In genomic region chr1:163130250-163130856, GRCh38 we compare ENCODE assay signal across 20 cellular contexts.
DNase-seq lines count a peak whose midpoint lies in the region; ATAC-seq and TF ChIP-seq lines count a peak whose summit lies in the region.
"Had no signal": no experiment of that assay in that cellular context is flagged by ENCODE, and none has a peak within 500 bp of the region (broad histone marks: within the 10 kb centered on the region; RNA-seq: fewer than 3 reads in every experiment).

No MANE protein-coding gene starts in this region.

- H3K27me3 ChIP-seq in left ventricle myocardium inferior (ENCODE audit: low read depth), result no peaks in the 10 kb centered on the region
- no peaks in the 10 kb centered on the region for H3K27me3 ChIP-seq in CD4-positive, alpha-beta T cell (ENCODE audit: control insufficient read depth, insufficient read depth, low read length)

- H3K27me3 Mint-ChIP-seq in CD4-positive, alpha-beta T cell, result peaks cover 12% of the 10 kb centered on the region

- no peak for TF ChIP-seq CTCF in left ventricle myocardium inferior (IDR thresholded peaks at IDR 0.05; ENCODE audit: borderline replicate concordance)
- no peak for TF ChIP-seq CTCF in CD4-positive, alpha-beta T cell (IDR thresholded peaks at IDR 0.05)

- H3K4me1 ChIP-seq in left ventricle myocardium inferior, result peaks cover 12% of the 10 kb centered on the region

- no peak overlapping the region for H3K4me3 ChIP-seq in left ventricle myocardium inferior
- H3K4me3 ChIP-seq: PC-9 had no signal

- H3K4me3 Mint-ChIP-seq in CD4-positive, alpha-beta T cell, result no peak overlapping the region

- no peaks in the 10 kb centered on the region for H3K36me3 Mint-ChIP-seq in CD4-positive, alpha-beta T cell (ENCODE audit: low read depth)

- no peaks in the 10 kb centered on the region for H3K36me3 ChIP-seq in left ventricle myocardium inferior

- H3K27ac Mint-ChIP-seq in CD4-positive, alpha-beta T cell, result no peak overlapping the region

- no peaks in the 10 kb centered on the region for H3K9me3 ChIP-seq in left ventricle myocardium inferior (replicated peaks)
- no peaks in the 10 kb centered on the region for H3K9me3 ChIP-seq in CD4-positive, alpha-beta T cell (ENCODE audit: control insufficient read depth, low read length)

- intact Hi-C loops in left ventricle myocardium superior (cut with micrococcal nuclease) (no loop called here), left ventricle myocardium inferior (cut with micrococcal nuclease) (no loop called here), sciatic nerve (cut with DNase I) (no loop called here)
- intact Hi-C loops in CD4-positive, alpha-beta T cell (cut with DNase I, micrococcal nuclease), result no loop called here

- POLR2A ChIA-PET in CD4-positive, alpha-beta T cell (lab: Charles Lee), result no interaction called here

- peak; percentile 64 for ATAC-seq in left ventricle myocardium superior
- ATAC-seq in sciatic nerve, result peak; percentile 41
- ATAC-seq in CD4-positive, alpha-beta T cell (ENCODE audit: poor library complexity), result no peak

- DNase-seq in left ventricle myocardium superior, result no peak
- no peak for DNase-seq in left ventricle myocardium inferior
- DNase-seq in left kidney (ENCODE audit: low read depth, low spot score), result peak; percentile 4
- no peak for DNase-seq in sciatic nerve (ENCODE audit: low spot score)
- DNase-seq in NCI-H748 treated with DMSO at 0.1 percent for 48 hours (lab: John Stamatoyannopoulos, UW), result no peak
- no peak for DNase-seq in CD4-positive, alpha-beta T cell
- no peak for DNase-seq in NCI-H1417 (lab: John Stamatoyannopoulos, UW)
- no peak for DNase-seq in NCI-H1930 (lab: John Stamatoyannopoulos, UW)
- DNase-seq: EL, GF-D8, MM.1S, NCI-H1092, NCI-H1436 treated with DMSO at 0.1 percent for 48 hours, NCI-H2029, NCI-H2227 treated with DMSO at 0.1 percent for 48 hours, NCI-H510A, PC-9, RPMI8226, SHP77 had no signal

- H3K27ac ChIP-seq in left ventricle myocardium inferior (replicated peaks), result no peak overlapping the region
- H3K27ac ChIP-seq in CD4-positive, alpha-beta T cell (ENCODE audit: low read depth, low read length), result no peak overlapping the region
- H3K27ac ChIP-seq: C4-2B, PC-9 had no signal

- CTCF ChIA-PET in CD4-positive, alpha-beta T cell (lab: Charles Lee), result no interaction called here

- no peaks in the 10 kb centered on the region for H3K4me1 Mint-ChIP-seq in CD4-positive, alpha-beta T cell (ENCODE audit: low read depth)

- no peaks in the 10 kb centered on the region for H3K9me3 Mint-ChIP-seq in CD4-positive, alpha-beta T cell
